In the genomic region with DNA sequence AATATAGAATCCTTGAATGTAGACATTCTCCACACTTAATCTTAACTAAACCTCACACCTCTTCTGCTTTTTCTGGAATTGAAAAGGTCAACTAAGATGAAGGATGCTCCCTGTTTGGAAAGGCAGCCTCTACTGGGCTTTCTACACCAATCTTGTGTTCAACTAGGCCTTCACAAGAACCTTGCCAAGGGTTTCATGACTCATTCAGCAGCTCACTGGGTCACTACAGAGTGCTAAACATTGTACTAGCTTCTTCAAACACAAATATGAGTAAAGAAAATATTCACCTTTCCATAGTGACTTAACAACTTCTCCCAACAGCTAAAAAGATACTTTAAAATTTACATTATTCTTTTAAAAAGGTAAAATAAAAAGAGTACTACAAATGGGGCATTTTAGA, we compare ENCODE assay signal across 14 cellular contexts.
"Had no signal": no experiment of that assay in that cellular context is flagged by ENCODE, and none has a peak within 500 bp of the region (broad histone marks: within the 10 kb centered on the region; RNA-seq: fewer than 3 reads in every experiment).

No MANE protein-coding gene starts in this region.

- H3K4me3 ChIP-seq: dorsolateral prefrontal cortex, esophagus muscularis mucosa, lower lobe of right lung, pancreas, skin epidermis, tibial artery, vagina had no signal

- H3K36me3 Mint-ChIP-seq: activated naive CD4-positive, alpha-beta T cell treated with anti-CD3 and anti-CD28 coated beads, Interleukin-2, amount 50 U/mL, for 24 hours; naive B cell; stimulated activated effector memory CD8-positive, alpha-beta T cell treated with anti-CD3 and anti-CD28 coated beads, Interleukin-12 subunit alpha, Interleukin-12 subunit beta, amount 100 ng/mL, for 72 hours had no signal

- H3K27ac ChIP-seq: dorsolateral prefrontal cortex, lower lobe of right lung, pancreas, skin epidermis, tibial artery, vagina had no signal

- H3K27me3 ChIP-seq: dorsolateral prefrontal cortex, esophagus muscularis mucosa, pancreas, tibial artery, vagina had no signal

- H3K27me3 Mint-ChIP-seq: activated naive CD4-positive, alpha-beta T cell treated with anti-CD3 and anti-CD28 coated beads, Interleukin-2, amount 50 U/mL, for 24 hours had no signal

- DNase-seq: activated T-cell treated with anti-CD3 and anti-CD28 coated beads, Interleukin-2, amount 50 U/mL, for 1 hour; dorsolateral prefrontal cortex; hippocampal formation; lower lobe of right lung; naive B cell; pancreas; retina; T-helper 2 cell; tibial artery had no signal

- H3K4me3 Mint-ChIP-seq: activated naive CD4-positive, alpha-beta T cell treated with anti-CD3 and anti-CD28 coated beads, Interleukin-2, amount 50 U/mL, for 24 hours; naive B cell; stimulated activated effector memory CD8-positive, alpha-beta T cell treated with anti-CD3 and anti-CD28 coated beads, Interleukin-12 subunit alpha, Interleukin-12 subunit beta, amount 100 ng/mL, for 72 hours had no signal

- H3K27ac Mint-ChIP-seq: activated naive CD4-positive, alpha-beta T cell treated with anti-CD3 and anti-CD28 coated beads, Interleukin-2, amount 50 U/mL, for 24 hours; naive B cell; stimulated activated effector memory CD8-positive, alpha-beta T cell treated with anti-CD3 and anti-CD28 coated beads, Interleukin-12 subunit alpha, Interleukin-12 subunit beta, amount 100 ng/mL, for 72 hours had no signal

- H3K36me3 ChIP-seq: esophagus muscularis mucosa, lower lobe of right lung, pancreas, tibial artery, vagina had no signal

- H3K4me1 ChIP-seq: lower lobe of right lung, pancreas, tibial artery, vagina had no signal

- H3K9me3 Mint-ChIP-seq: activated naive CD4-positive, alpha-beta T cell treated with anti-CD3 and anti-CD28 coated beads, Interleukin-2, amount 50 U/mL, for 24 hours; naive B cell had no signal

- H3K4me1 Mint-ChIP-seq: activated naive CD4-positive, alpha-beta T cell treated with anti-CD3 and anti-CD28 coated beads, Interleukin-2, amount 50 U/mL, for 24 hours; naive B cell; stimulated activated effector memory CD8-positive, alpha-beta T cell treated with anti-CD3 and anti-CD28 coated beads, Interleukin-12 subunit alpha, Interleukin-12 subunit beta, amount 100 ng/mL, for 72 hours had no signal

- ATAC-seq: lower lobe of right lung; pancreas; stimulated activated effector memory CD8-positive, alpha-beta T cell treated with anti-CD3 and anti-CD28 coated beads, Interleukin-12 subunit alpha, Interleukin-12 subunit beta, amount 100 ng/mL, for 72 hours had no signal

- H3K9me3 ChIP-seq: esophagus muscularis mucosa, lower lobe of right lung, pancreas, tibial artery, vagina had no signal
